Comparison of ENCODE assay signal across 14 cellular contexts in the genomic region with DNA sequence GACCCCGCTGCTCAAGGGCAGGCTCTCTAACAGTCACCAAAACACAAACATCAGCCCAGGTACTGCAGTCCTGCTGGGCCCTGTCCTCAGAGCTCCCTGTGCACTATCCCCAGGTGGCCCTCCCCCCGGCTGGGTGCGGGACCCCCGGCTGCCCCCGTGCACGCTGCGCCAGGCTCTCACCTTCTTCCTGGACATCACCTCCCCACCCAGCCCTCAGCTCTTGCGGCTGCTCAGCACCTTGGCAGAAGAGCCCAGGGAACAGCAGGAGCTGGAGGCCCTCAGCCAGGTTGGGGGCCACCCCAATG. TPM values are rescaled to one million over a fixed set of nuclear protein-coding genes. Genes with fewer than 3 reads are reported as not detected.
A peak's percentile ranks its signal among the peaks of the same experiment; 100 is the strongest.
DNase-seq lines count a peak whose midpoint lies in the region; ATAC-seq, FAIRE-seq and TF ChIP-seq lines count a peak whose summit lies in the region.
"Had no signal": no experiment of that assay in that cellular context is flagged by ENCODE, and none has a peak within 500 bp of the region (broad histone marks: within the 10 kb centered on the region; RNA-seq: fewer than 3 reads in every experiment).

No MANE protein-coding gene starts in this region.

- peak overlapping the region in 1 of 2 experiments; percentile 55 for H3K14ac ChIP-seq in mesenchymal stem cell (ENCODE audit: low read length in 2 of 2)

- no peak overlapping the region for H2AFZ ChIP-seq in mesenchymal stem cell (ENCODE audit: low read depth, low read length)

- no peak overlapping the region for H2AK5ac ChIP-seq in mesenchymal stem cell (ENCODE audit: low read length, severe bottlenecking)

- peak overlapping the region; percentile 83 for H3K4me3 Mint-ChIP-seq in CD4-positive, alpha-beta T cell
- H3K4me3 Mint-ChIP-seq in activated CD8-positive, alpha-beta T cell treated with anti-CD3 and anti-CD28 coated beads, Interleukin-2, amount 10 ng/mL, durations not matched to agents 7 days and 5 days: peak overlapping the region; percentile 57

- H3K36me3 ChIP-seq in mesenchymal stem cell (ENCODE audit: control insufficient read depth in 1 of 2, insufficient read depth in 2 of 2, low read depth in 1 of 2, low read length in 2 of 2): no peaks in the 10 kb centered on the region
- H3K36me3 ChIP-seq: thoracic aorta had no signal

- no peak overlapping the region for H3K23ac ChIP-seq in mesenchymal stem cell (ENCODE audit: low read length in 2 of 2)

- no peak overlapping the region for H3K4me3 ChIP-seq in A549
- H3K4me3 ChIP-seq in mesenchymal stem cell (ENCODE audit: insufficient read depth in 1 of 2, low read depth in 1 of 2, low read length in 2 of 2): no peak overlapping the region
- H3K4me3 ChIP-seq: SK-N-MC, thoracic aorta had no signal

- intact Hi-C loops in CD4-positive, alpha-beta T cell (cut with DNase I, micrococcal nuclease): loop anchor here (2.0 to 10.0 kb wide), 4 partner anchors 33 to 925 kb away; partner anchors contain the start of gene KCNH2 (in 1 of the 2)

- peak overlapping the region; percentile 55 for H2BK15ac ChIP-seq in mesenchymal stem cell (ENCODE audit: low read depth, poor library complexity, severe bottlenecking)

- H3K9me3 ChIP-seq in A549: no peaks in the 10 kb centered on the region
- no peaks in the 10 kb centered on the region for H3K9me3 ChIP-seq in CD4-positive, alpha-beta T cell (ENCODE audit: control insufficient read depth, low read length)
- H3K9me3 ChIP-seq in mesenchymal stem cell (ENCODE audit: control insufficient read depth, low read length): no peaks in the 10 kb centered on the region
- H3K9me3 ChIP-seq: thoracic aorta had no signal

- CTCF ChIA-PET in A549 (lab: Yijun Ruan, JAX): interaction anchor here (0.7 to 11.2 kb wide), 12 partner anchors 10 to 114 kb away, joined by 3 to 110 read pairs (median 6); partner anchors contain the start of genes ABCB8 and ATG9B
- CTCF ChIA-PET in CD4-positive, alpha-beta T cell (lab: Charles Lee): interaction anchor here (1.1 to 2.2 kb wide), 6 partner anchors 8 to 112 kb away, joined by 4 to 9 read pairs (median 6); partner anchors contain the start of genes ABCB8 and TMUB1
- CTCF ChIA-PET in activated CD8-positive, alpha-beta T cell treated with anti-CD3 and anti-CD28 coated beads, Interleukin-2, amount 10 ng/mL, durations not matched to agents 7 days and 5 days (lab: Charles Lee): interaction anchor here (1.0 to 6.4 kb wide), 8 partner anchors 8 to 112 kb away, joined by 4 to 50 read pairs (median 10); partner anchors contain the start of gene ABCB8

- no peak for ATAC-seq in A549
- no peak for ATAC-seq in CD4-positive, alpha-beta T cell (ENCODE audit: poor library complexity)
- ATAC-seq in activated CD8-positive, alpha-beta T cell treated with anti-CD3 and anti-CD28 coated beads, Interleukin-2, amount 10 ng/mL, durations not matched to agents 7 days and 5 days: no peak
- no peak for ATAC-seq in GM19467 (IDR thresholded peaks at IDR 0.05; ENCODE audit: unreplicated experiment)
- no peak for ATAC-seq in HG03378 (IDR thresholded peaks at IDR 0.05; ENCODE audit: unreplicated experiment)

- TF ChIP-seq RAD21 in A549 (conservative IDR thresholded peaks at IDR 0.05 in 1 of 2, IDR thresholded peaks at IDR 0.05 in 1 of 2): no peak

- DNase-seq in A549 (ENCODE audit: low read depth in 1 of 2, low spot score in 1 of 2) (no peak), mesenchymal stem cell (no peak), NCI-H345 treated with DMSO at 0.1 percent for 48 hours (lab: John Stamatoyannopoulos, UW; ENCODE audit: unreplicated experiment) (no peak), NCI-H1694 treated with DMSO at 0.1 percent for 48 hours (lab: John Stamatoyannopoulos, UW) (no peak)
- DNase-seq in CD4-positive, alpha-beta T cell: no peak
- no peak for DNase-seq in activated CD8-positive, alpha-beta T cell treated with anti-CD3 and anti-CD28 coated beads, Interleukin-2, amount 10 ng/mL, durations not matched to agents 7 days and 5 days
- DNase-seq: DMS79 treated with DMSO at 0.1 percent for 48 hours, NCI-H187, NCI-H510A had no signal

- peak overlapping the region; percentile 51 to 76 for H3K4ac ChIP-seq in mesenchymal stem cell (ENCODE audit: low read depth in 1 of 2, low read length in 2 of 2)

- H3K27ac Mint-ChIP-seq in CD4-positive, alpha-beta T cell: peak overlapping the region; percentile 97
- peak overlapping the region; percentile 91 for H3K27ac Mint-ChIP-seq in activated CD8-positive, alpha-beta T cell treated with anti-CD3 and anti-CD28 coated beads, Interleukin-2, amount 10 ng/mL, durations not matched to agents 7 days and 5 days

- no peak for TF ChIP-seq EP300 in A549 (IDR thresholded peaks at IDR 0.05)

- WGBS in A549 (ENCODE audit: missing lambda C conversion rate): 100% methylated on average over 1 of the region's 8 CpGs
- 65% methylated on average over 8 of the region's 8 CpGs for WGBS in mesenchymal stem cell

- H4K91ac ChIP-seq in mesenchymal stem cell (ENCODE audit: low read length): peak overlapping the region; percentile 98

- H3K4me1 ChIP-seq in A549 (peaks cover 23% of the 10 kb centered on the region; the same call in 1 of the 3 replicates), mesenchymal stem cell (ENCODE audit: control insufficient read depth, insufficient read depth, low read depth, low read length) (peaks cover 21% of the 10 kb centered on the region)

- H3K4me2 ChIP-seq in A549 (peak overlapping the region; percentile 18; the same call in 2 of the 3 replicates), mesenchymal stem cell (ENCODE audit: low read length, poor library complexity, severe bottlenecking) (no peak overlapping the region)

- TF ChIP-seq CTCF in A549 (IDR thresholded peaks at IDR 0.05): no peak
- TF ChIP-seq CTCF in CD4-positive, alpha-beta T cell (IDR thresholded peaks at IDR 0.05): no peak

- peaks cover 82% of the 10 kb centered on the region for H3K4me1 Mint-ChIP-seq in CD4-positive, alpha-beta T cell (ENCODE audit: low read depth)
- peaks cover 74% of the 10 kb centered on the region for H3K4me1 Mint-ChIP-seq in activated CD8-positive, alpha-beta T cell treated with anti-CD3 and anti-CD28 coated beads, Interleukin-2, amount 10 ng/mL, durations not matched to agents 7 days and 5 days (ENCODE audit: low read depth)

- H3K27me3 ChIP-seq in CD4-positive, alpha-beta T cell (ENCODE audit: control insufficient read depth, insufficient read depth, low read length): no peaks in the 10 kb centered on the region
- H3K27me3 ChIP-seq in mesenchymal stem cell (ENCODE audit: control insufficient read depth in 1 of 2, insufficient read depth in 1 of 2, low read length in 2 of 2): peaks cover 41 to 47% of the 10 kb centered on the region in 2 experiments

- peak overlapping the region; percentile 83 for H4K8ac ChIP-seq in mesenchymal stem cell (ENCODE audit: low read length)

- no peaks in the 10 kb centered on the region for H3K79me1 ChIP-seq in mesenchymal stem cell (replicated peaks; ENCODE audit: low read length, poor library complexity, severe bottlenecking)

- POLR2A ChIA-PET in A549 (lab: Yijun Ruan, JAX): no interaction called here
- POLR2A ChIA-PET in CD4-positive, alpha-beta T cell (lab: Charles Lee): interaction anchor here (1.6 to 8.5 kb wide), 7 partner anchors 9 to 36 kb away, joined by 7 to 77 read pairs (median 11); partner anchors contain the start of gene ABCB8
- POLR2A ChIA-PET in activated CD8-positive, alpha-beta T cell treated with anti-CD3 and anti-CD28 coated beads, Interleukin-2, amount 10 ng/mL, durations not matched to agents 7 days and 5 days (lab: Charles Lee): interaction anchor here (0.7 to 1.5 kb wide), 2 partner anchors 18 to 222 kb away, joined by 3 read pairs; partner anchors contain the start of genes ABCB8 and CHPF2

- no peak for TF ChIP-seq POLR2A in A549 (IDR thresholded peaks at IDR 0.05; ENCODE audit: low read length)

- no peak overlapping the region for H3K9ac ChIP-seq in mesenchymal stem cell (ENCODE audit: low read length)

- FAIRE-seq in A549 (lab: Jason Lieb, UNC): no peak

- H3K27ac ChIP-seq in A549: peak overlapping the region in 1 of 2 experiments; percentile 15; a peak in 3 of 6 replicates
- peak overlapping the region; percentile 34 for H3K27ac ChIP-seq in CD4-positive, alpha-beta T cell (ENCODE audit: low read depth, low read length)
- H3K27ac ChIP-seq in mesenchymal stem cell (ENCODE audit: low read length, poor library complexity, severe bottlenecking): no peak overlapping the region
- H3K27ac ChIP-seq: SK-N-MC, thoracic aorta had no signal

- peak overlapping the region; percentile 91 to 92 for H2BK12ac ChIP-seq in mesenchymal stem cell (ENCODE audit: low read length in 2 of 2)

- no peaks in the 10 kb centered on the region for H3K27me3 Mint-ChIP-seq in CD4-positive, alpha-beta T cell
- no peaks in the 10 kb centered on the region for H3K27me3 Mint-ChIP-seq in activated CD8-positive, alpha-beta T cell treated with anti-CD3 and anti-CD28 coated beads, Interleukin-2, amount 10 ng/mL, durations not matched to agents 7 days and 5 days (ENCODE audit: low read depth)

- peaks cover 9% of the 10 kb centered on the region for H3K36me3 Mint-ChIP-seq in CD4-positive, alpha-beta T cell (ENCODE audit: low read depth)
- peaks cover 4% of the 10 kb centered on the region for H3K36me3 Mint-ChIP-seq in activated CD8-positive, alpha-beta T cell treated with anti-CD3 and anti-CD28 coated beads, Interleukin-2, amount 10 ng/mL, durations not matched to agents 7 days and 5 days (ENCODE audit: low read depth)

- no peaks in the 10 kb centered on the region for H3K9me3 Mint-ChIP-seq in CD4-positive, alpha-beta T cell
- H3K9me3 Mint-ChIP-seq in activated CD8-positive, alpha-beta T cell treated with anti-CD3 and anti-CD28 coated beads, Interleukin-2, amount 10 ng/mL, durations not matched to agents 7 days and 5 days (ENCODE audit: insufficient read depth): no peaks in the 10 kb centered on the region

- peak overlapping the region; percentile 54 to 70 for H3K18ac ChIP-seq in mesenchymal stem cell (ENCODE audit: low read depth in 1 of 2, low read length in 2 of 2)

- H2BK120ac ChIP-seq in mesenchymal stem cell (ENCODE audit: low read depth, low read length): peak overlapping the region; percentile 91

- no peak overlapping the region for H2BK5ac ChIP-seq in mesenchymal stem cell (ENCODE audit: low read depth, low read length, poor library complexity, severe bottlenecking)

RNA-seq across cellular contexts. Expression of gene ATG9B, which starts 14.3 kb away (rescaled TPM):
- polyA plus RNA-seq in A549 (2011; rRNA removed): 0.06 and 0.19 TPM in 2 replicates
- 0.25 and 0.26 TPM in 2 replicates for polyA plus RNA-seq in A549 (2012; cell fraction: cytosol; rRNA removed)
- 1.8 and 2.5 TPM in 2 replicates for polyA plus RNA-seq in A549 (2012; cell fraction: nucleus; rRNA removed)
- polyA plus RNA-seq in A549 (2017; fragmentation: RNase III; extraction: RNeasy Plus Mini Kit Qiagen cat#74134 plus additional on column Dnase treatment): 0.17 to 0.23 TPM (median 0.21 TPM) in 3 replicates
- not detected in 2 replicates for polyA minus RNA-seq in A549 (2011; rRNA and poly(A)+ RNA removed)
- total RNA-seq in CD4-positive, alpha-beta T cell: 10 to 100 TPM; 16.8 to 17.1 TPM
- 1 to 10 TPM; 6.8 to 7.4 TPM for total RNA-seq in activated CD8-positive, alpha-beta T cell treated with anti-CD3 and anti-CD28 coated beads, Interleukin-2, amount 10 ng/mL, durations not matched to agents 7 days and 5 days
- polyA plus RNA-seq in mesenchymal stem cell (2013, experiment 1 of 2): 0.28 TPM
- polyA plus RNA-seq in mesenchymal stem cell (2013, experiment 2 of 2): 0.71 TPM
- total RNA-seq: M059J had no signal

RNA-seq across cellular contexts. Expression of gene ABCB8, which starts 18.3 kb away (rescaled TPM):
- 19.6 and 22.7 TPM in 2 replicates for polyA plus RNA-seq in A549 (2011; rRNA removed)
- 36.8 and 46.8 TPM in 2 replicates for polyA plus RNA-seq in A549 (2012; cell fraction: cytosol; rRNA removed)
- polyA plus RNA-seq in A549 (2012; cell fraction: nucleus; rRNA removed): 159 and 182 TPM in 2 replicates
- 34.3 to 41.1 TPM (median 38.6 TPM) in 3 replicates for polyA plus RNA-seq in A549 (2017; fragmentation: RNase III; extraction: RNeasy Plus Mini Kit Qiagen cat#74134 plus additional on column Dnase treatment)
- polyA minus RNA-seq in A549 (2011; rRNA and poly(A)+ RNA removed): 47.4 and 60.3 TPM in 2 replicates
- 10 to 100 TPM; 57.0 to 62.2 TPM for total RNA-seq in CD4-positive, alpha-beta T cell
- 10 to 100 TPM; 48.0 to 49.5 TPM for total RNA-seq in activated CD8-positive, alpha-beta T cell treated with anti-CD3 and anti-CD28 coated beads, Interleukin-2, amount 10 ng/mL, durations not matched to agents 7 days and 5 days
- polyA plus RNA-seq in mesenchymal stem cell (2013, experiment 1 of 2): 17.2 TPM
- 16.1 TPM for polyA plus RNA-seq in mesenchymal stem cell (2013, experiment 2 of 2)

RNA-seq across cellular contexts. Expression of gene NOS3, which starts 19.1 kb away (rescaled TPM):
- 0.42 and 0.52 TPM in 2 replicates for polyA plus RNA-seq in A549 (2011; rRNA removed)
- 1.1 and 1.9 TPM in 2 replicates for polyA plus RNA-seq in A549 (2012; cell fraction: cytosol; rRNA removed)
- 1.1 and 3.2 TPM in 2 replicates for polyA plus RNA-seq in A549 (2012; cell fraction: nucleus; rRNA removed)
- polyA plus RNA-seq in A549 (2017; fragmentation: RNase III; extraction: RNeasy Plus Mini Kit Qiagen cat#74134 plus additional on column Dnase treatment): 0.46 to 0.71 TPM (median 0.51 TPM) in 3 replicates
- polyA minus RNA-seq in A549 (2011; rRNA and poly(A)+ RNA removed): not detected in 2 replicates
- total RNA-seq in CD4-positive, alpha-beta T cell: 1 to 10 TPM; 3.9 to 7.1 TPM
- total RNA-seq in activated CD8-positive, alpha-beta T cell treated with anti-CD3 and anti-CD28 coated beads, Interleukin-2, amount 10 ng/mL, durations not matched to agents 7 days and 5 days: 10 to 100 TPM; 12.2 to 13.8 TPM
- polyA plus RNA-seq in mesenchymal stem cell (2013, experiment 1 of 2): 4.7 TPM
- polyA plus RNA-seq in mesenchymal stem cell (2013, experiment 2 of 2): 3.5 TPM
- total RNA-seq: M059J had no signal

RNA-seq across cellular contexts. Expression of gene KCNH2, which starts 31.8 kb away (rescaled TPM):
- polyA plus RNA-seq in A549 (2011; rRNA removed): 0.26 and 0.44 TPM in 2 replicates
- 0.61 and 0.78 TPM in 2 replicates for polyA plus RNA-seq in A549 (2012; cell fraction: cytosol; rRNA removed)
- 0.84 and 1.3 TPM in 2 replicates for polyA plus RNA-seq in A549 (2012; cell fraction: nucleus; rRNA removed)
- polyA plus RNA-seq in A549 (2017; fragmentation: RNase III; extraction: RNeasy Plus Mini Kit Qiagen cat#74134 plus additional on column Dnase treatment): 0.41 to 0.45 TPM (median 0.41 TPM) in 3 replicates
- polyA minus RNA-seq in A549 (2011; rRNA and poly(A)+ RNA removed): 0.41 and 0.78 TPM in 2 replicates
- total RNA-seq in CD4-positive, alpha-beta T cell: 1 to 10 TPM; 1.9 to 2.3 TPM
- not detected for total RNA-seq in activated CD8-positive, alpha-beta T cell treated with anti-CD3 and anti-CD28 coated beads, Interleukin-2, amount 10 ng/mL, durations not matched to agents 7 days and 5 days
- 0.87 TPM for polyA plus RNA-seq in mesenchymal stem cell (2013, experiment 1 of 2)
- 0.92 TPM for polyA plus RNA-seq in mesenchymal stem cell (2013, experiment 2 of 2)

RNA-seq across cellular contexts. Expression of gene ASIC3, which starts 38.4 kb away (rescaled TPM):
- polyA plus RNA-seq in A549 (2011; rRNA removed) (4.1 and 4.4 TPM in 2 replicates), A549 (2017; fragmentation: RNase III; extraction: RNeasy Plus Mini Kit Qiagen cat#74134 plus additional on column Dnase treatment) (7.5 to 11.4 TPM (median 9.8 TPM) in 3 replicates)
- 5.4 and 6.4 TPM in 2 replicates for polyA plus RNA-seq in A549 (2012; cell fraction: cytosol; rRNA removed)
- polyA plus RNA-seq in A549 (2012; cell fraction: nucleus; rRNA removed): 82.7 and 90.1 TPM in 2 replicates
- polyA minus RNA-seq in A549 (2011; rRNA and poly(A)+ RNA removed): 0.70 and 1.9 TPM in 2 replicates
- total RNA-seq in CD4-positive, alpha-beta T cell: 10 to 100 TPM; 13.8 to 15.2 TPM
- total RNA-seq in activated CD8-positive, alpha-beta T cell treated with anti-CD3 and anti-CD28 coated beads, Interleukin-2, amount 10 ng/mL, durations not matched to agents 7 days and 5 days: 1 to 10 TPM; 2.8 to 3.2 TPM
- polyA plus RNA-seq in mesenchymal stem cell (2013, experiment 1 of 2): 0.99 TPM
- 1.0 TPM for polyA plus RNA-seq in mesenchymal stem cell (2013, experiment 2 of 2)
